ENCODE assay signal across 15 cellular contexts in genomic region chr16:70378869-70379493, GRCh38. TPM values are rescaled to one million over a fixed set of nuclear protein-coding genes. Genes with fewer than 3 reads are reported as not detected.
DNase-seq lines count a peak whose midpoint lies in the region; ATAC-seq and TF ChIP-seq lines count a peak whose summit lies in the region.
"Had no signal": no experiment of that assay in that cellular context is flagged by ENCODE, and none has a peak within 500 bp of the region (broad histone marks: within the 10 kb centered on the region; RNA-seq: fewer than 3 reads in every experiment).

No MANE protein-coding gene starts in this region.

- POLR2A ChIA-PET in activated CD4-positive, alpha-beta T cell treated with anti-CD3 and anti-CD28 coated beads for 36 hours (lab: Charles Lee), result interaction anchor here (1.1 to 2.9 kb wide), 3 partner anchors 33 to 146 kb away, joined by 4 to 27 read pairs (median 17); partner anchors contain the start of genes COG4 and DDX19A
- POLR2A ChIA-PET in naive thymus-derived CD4-positive, alpha-beta T cell (lab: Charles Lee), result interaction anchor here (0.5 to 5.1 kb wide), 11 partner anchors 10 to 169 kb away, joined by 3 to 59 read pairs (median 4); partner anchors contain the start of genes COG4, DDX19A, SF3B3 and ST3GAL2

- peak overlapping the region; percentile 86 for H3K4me3 Mint-ChIP-seq in activated CD4-positive, alpha-beta T cell treated with anti-CD3 and anti-CD28 coated beads for 36 hours
- peak overlapping the region in 9 of 10 donors; percentile 12 to 100 (median 89) for H3K4me3 Mint-ChIP-seq in naive thymus-derived CD4-positive, alpha-beta T cell
- H3K4me3 Mint-ChIP-seq in T-helper 17 cell, result no peak overlapping the region

- H3K9me3 ChIP-seq in naive thymus-derived CD4-positive, alpha-beta T cell (ENCODE audit: control insufficient read depth in 2 of 3, low read length in 3 of 3), result no peaks in the 10 kb centered on the region
- no peaks in the 10 kb centered on the region for H3K9me3 ChIP-seq in T-helper 17 cell (ENCODE audit: control insufficient read depth, low read length, poor library complexity, severe bottlenecking)
- H3K9me3 ChIP-seq: body of pancreas, left lung, upper lobe of right lung had no signal

- DNase-seq in activated CD4-positive, alpha-beta T cell treated with anti-CD3 and anti-CD28 coated beads for 36 hours, result no peak
- no peak for DNase-seq in activated CD4-positive, alpha-beta T cell treated with anti-CD3 and anti-CD28 coated beads, Interleukin-2, amount 50 U/mL, for 4 hours
- no peak for DNase-seq in naive thymus-derived CD4-positive, alpha-beta T cell
- DNase-seq in T-helper 17 cell (no peak), NOMO-1 (lab: John Stamatoyannopoulos, UW; ENCODE audit: unreplicated experiment in 2 of 2) (no peak), NCI-H146 (lab: John Stamatoyannopoulos, UW) (no peak)
- DNase-seq: body of pancreas; DMS79; head of caudate nucleus; stimulated activated CD4-positive, alpha-beta T cell treated with anti-CD3 and anti-CD28 coated beads, Interleukin-12 subunit alpha, Interleukin-12 subunit beta, amount 100 ng/mL, for 4 hours; upper lobe of right lung had no signal

- peak overlapping the region; percentile 93 for H3K27ac ChIP-seq in VCaP
- H3K27ac ChIP-seq in naive thymus-derived CD4-positive, alpha-beta T cell (ENCODE audit: low read depth, low read length), result peak overlapping the region; percentile 83

- H3K4me1 ChIP-seq in naive thymus-derived CD4-positive, alpha-beta T cell (ENCODE audit: control insufficient read depth in 2 of 2, insufficient read depth in 2 of 2, low read length in 2 of 2), result peaks cover 9 to 13% of the 10 kb centered on the region in 2 donors

- H3K27me3 ChIP-seq in naive thymus-derived CD4-positive, alpha-beta T cell (ENCODE audit: control insufficient read depth in 2 of 2, insufficient read depth in 2 of 2, low read length in 2 of 2), result no peaks in the 10 kb centered on the region
- H3K27me3 ChIP-seq: body of pancreas, left lung, upper lobe of right lung had no signal

- H3K27me3 Mint-ChIP-seq in activated CD4-positive, alpha-beta T cell treated with anti-CD3 and anti-CD28 coated beads for 36 hours, result no peaks in the 10 kb centered on the region
- H3K27me3 Mint-ChIP-seq in naive thymus-derived CD4-positive, alpha-beta T cell, result no peaks in the 10 kb centered on the region
- H3K27me3 Mint-ChIP-seq in T-helper 17 cell, result no peaks in the 10 kb centered on the region

- intact Hi-C loops in activated CD4-positive, alpha-beta T cell treated with anti-CD3 and anti-CD28 coated beads for 36 hours (cut with DNase I, micrococcal nuclease), result no loop called here
- intact Hi-C loops in naive thymus-derived CD4-positive, alpha-beta T cell (cut with micrococcal nuclease), result no loop called here

- H3K36me3 ChIP-seq in naive thymus-derived CD4-positive, alpha-beta T cell (ENCODE audit: control insufficient read depth in 2 of 3, insufficient read depth in 3 of 3, low read length in 3 of 3), result peaks cover 0 to 12% (median 3%) of the 10 kb centered on the region in 3 experiments

- no peak for TF ChIP-seq CTCF in VCaP (conservative IDR thresholded peaks at IDR 0.05)

- CTCF ChIA-PET in activated CD4-positive, alpha-beta T cell treated with anti-CD3 and anti-CD28 coated beads for 36 hours (lab: Charles Lee), result interaction anchor here (1.2 to 2.7 kb wide), 3 partner anchors 118 to 274 kb away, joined by 4 to 8 read pairs (median 4); partner anchors contain the start of gene COG4
- CTCF ChIA-PET in naive thymus-derived CD4-positive, alpha-beta T cell (lab: Charles Lee), result interaction anchor here (1.2 to 1.3 kb wide), 2 partner anchors 61 to 81 kb away, joined by 3 read pairs; no protein-coding TSS in a partner anchor

- peaks cover 12% of the 10 kb centered on the region for H3K4me1 Mint-ChIP-seq in activated CD4-positive, alpha-beta T cell treated with anti-CD3 and anti-CD28 coated beads for 36 hours
- H3K4me1 Mint-ChIP-seq in naive thymus-derived CD4-positive, alpha-beta T cell, result peaks cover 0 to 29% (median 24%) of the 10 kb centered on the region in 7 donors
- peaks cover 13% of the 10 kb centered on the region for H3K4me1 Mint-ChIP-seq in T-helper 17 cell

- ATAC-seq in activated CD4-positive, alpha-beta T cell treated with anti-CD3 and anti-CD28 coated beads for 36 hours, result no peak
- ATAC-seq in GM18505 (IDR thresholded peaks at IDR 0.05; ENCODE audit: unreplicated experiment) (no peak), T-helper 17 cell (no peak)
- no peak for ATAC-seq in naive thymus-derived CD4-positive, alpha-beta T cell
- ATAC-seq: body of pancreas, upper lobe of right lung had no signal

- TF ChIP-seq POLR2A in GM18505 (IDR thresholded peaks at IDR 0.05; ENCODE audit: borderline replicate concordance, extremely low read depth, insufficient read depth, insufficient read length), result peak; percentile 19

- H3K36me3 Mint-ChIP-seq in activated CD4-positive, alpha-beta T cell treated with anti-CD3 and anti-CD28 coated beads for 36 hours (ENCODE audit: low read depth), result peaks cover 25% of the 10 kb centered on the region
- H3K36me3 Mint-ChIP-seq in naive thymus-derived CD4-positive, alpha-beta T cell, result peaks cover 0 to 11% (median 3%) of the 10 kb centered on the region in 5 donors
- no peaks in the 10 kb centered on the region for H3K36me3 Mint-ChIP-seq in T-helper 17 cell (ENCODE audit: low read depth)

- no peaks in the 10 kb centered on the region for H3K9me3 Mint-ChIP-seq in activated CD4-positive, alpha-beta T cell treated with anti-CD3 and anti-CD28 coated beads for 36 hours (ENCODE audit: low read depth)
- H3K9me3 Mint-ChIP-seq in naive thymus-derived CD4-positive, alpha-beta T cell, result peaks cover 0 to 6% (median 0%) of the 10 kb centered on the region in 11 donors
- H3K9me3 Mint-ChIP-seq: T-helper 1 cell treated with Interleukin-12 subunit alpha and Interleukin-12 subunit beta and Interleukin-4 antibody, amounts not matched to agents 30 μg/mL and 1 μg/mL, for 36 hours had no signal

- no peak overlapping the region for H3K4me3 ChIP-seq in naive thymus-derived CD4-positive, alpha-beta T cell (ENCODE audit: low read length)
- H3K4me3 ChIP-seq: body of pancreas had no signal

- H3K27ac Mint-ChIP-seq in activated CD4-positive, alpha-beta T cell treated with anti-CD3 and anti-CD28 coated beads for 36 hours, result peak overlapping the region; percentile 31
- peak overlapping the region in 6 of 9 donors; percentile 17 to 97 (median 74) for H3K27ac Mint-ChIP-seq in naive thymus-derived CD4-positive, alpha-beta T cell
- H3K27ac Mint-ChIP-seq in T-helper 17 cell, result no peak overlapping the region

RNA-seq across cellular contexts. Expression of gene DDX19A, which starts 32.3 kb away (rescaled TPM):
- 10 to 100 TPM; 47.7 to 52.9 TPM for total RNA-seq in activated CD4-positive, alpha-beta T cell treated with anti-CD3 and anti-CD28 coated beads for 36 hours
- 10 to 100 TPM; 40.2 to 57.9 (median 47.1) TPM for total RNA-seq in naive thymus-derived CD4-positive, alpha-beta T cell
- 10 to 100 TPM; 37.4 to 65.0 TPM for polyA plus RNA-seq in naive thymus-derived CD4-positive, alpha-beta T cell
- total RNA-seq in T-helper 17 cell, result 10 to 100 TPM; 49.3 to 51.8 TPM

RNA-seq across cellular contexts. Expression of gene ST3GAL2, which starts 59.9 kb away (rescaled TPM):
- total RNA-seq in activated CD4-positive, alpha-beta T cell treated with anti-CD3 and anti-CD28 coated beads for 36 hours, result 10 to 100 TPM; 14.8 to 16.6 TPM
- total RNA-seq in naive thymus-derived CD4-positive, alpha-beta T cell, result 10 to 100 TPM; 16.6 to 35.9 (median 30.4) TPM
- 10 to 100 TPM; 11.3 to 22.5 TPM for polyA plus RNA-seq in naive thymus-derived CD4-positive, alpha-beta T cell
- total RNA-seq in T-helper 17 cell, result 10 to 100 TPM; 11.8 to 14.4 TPM
